8 cellular contexts compared by ENCODE assay signal in genomic region chr10:50421026-50421719, GRCh38.
DNase-seq lines count a peak whose midpoint lies in the region; ATAC-seq and TF ChIP-seq lines count a peak whose summit lies in the region.

No MANE protein-coding gene starts in this region.

- DNase-seq in GM03348 (ENCODE audit: low spot score) (peak; percentile 49), KBM-7 (peak; percentile 85), glomerular visceral epithelial cell (ENCODE audit: extremely low spot score) (peak; percentile 66), retinal pigment epithelial cell (ENCODE audit: low read depth) (no peak), NCI-H1694 (lab: John Stamatoyannopoulos, UW) (no peak)
- DNase-seq in activated CD4-positive, alpha-beta T cell treated with anti-CD3 and anti-CD28 coated beads, Interleukin-2, amount 50 U/mL, for 4 hours, result peak; percentile 5 to 9

- TF ChIP-seq CTCF in retinal pigment epithelial cell (conservative IDR thresholded peaks at IDR 0.05; ENCODE audit: low read depth, low read length), result peak; percentile 75

- in situ Hi-C loops in KBM-7 (cut with MboI; ENCODE audit: low pct_unique_long_range_greater_than_20kb, low sequenced_read_pairs), result no loop called here

- peak; percentile 36 for ATAC-seq in GM21367 (IDR thresholded peaks at IDR 0.05; ENCODE audit: unreplicated experiment)
- ATAC-seq in GM18502 (IDR thresholded peaks at IDR 0.05; ENCODE audit: poor library complexity, unreplicated experiment), result no peak

- no peak overlapping the region for H3K4me3 ChIP-seq in retinal pigment epithelial cell (ENCODE audit: low read length)

Comparison
In these comparisons a context has a peak if more than half of its experiments do, and no peak if none do; other contexts are left out.
1. DNase-seq: peak in GM03348 (single experiment), KBM-7 (single experiment), activated CD4-positive, alpha-beta T cell treated with anti-CD3 and anti-CD28 coated beads, Interleukin-2, amount 50 U/mL, for 4 hours (2 of 2) and glomerular visceral epithelial cell (single experiment); none in retinal pigment epithelial cell (single experiment) and NCI-H1694 (single experiment).